In genomic region chr2:99470957-99471356, GRCh38 we compare ENCODE assay signal across 26 cellular contexts.
"Had no signal": no experiment of that assay in that cellular context is flagged by ENCODE, and none has a peak within 500 bp of the region (broad histone marks: within the 10 kb centered on the region; RNA-seq: fewer than 3 reads in every experiment).

No MANE protein-coding gene starts in this region.

- H3K27me3 Mint-ChIP-seq: activated CD4-positive, alpha-beta memory T cell treated with anti-CD3 and anti-CD28 coated beads, Interleukin-2, amount 10 ng/mL, durations not matched to agents 7 days and 5 days; activated CD4-positive, alpha-beta T cell treated with anti-CD3 and anti-CD28 coated beads, Interleukin-2, amount 10 ng/mL, durations not matched to agents 7 days and 5 days; activated naive CD4-positive, alpha-beta T cell treated with anti-CD3 and anti-CD28 coated beads, Interleukin-2, amount 50 U/mL, for 24 hours; activated naive CD8-positive, alpha-beta T cell treated with anti-CD3 and anti-CD28 coated beads, Interleukin-2, amount 50 U/mL, for 24 hours; stimulated activated naive CD8-positive, alpha-beta T cell treated with anti-CD3 and anti-CD28 coated beads, Interleukin-15, amount 100 ng/mL, for 72 hours; type B pancreatic cell had no signal

- H3K4me3 ChIP-seq: heart left ventricle, left lung, lung, sigmoid colon, uterus had no signal

- H3K27me3 ChIP-seq: heart left ventricle, left lung, sigmoid colon, uterus had no signal

- H3K27ac Mint-ChIP-seq: activated CD4-positive, alpha-beta memory T cell treated with anti-CD3 and anti-CD28 coated beads, Interleukin-2, amount 10 ng/mL, durations not matched to agents 7 days and 5 days; activated CD4-positive, alpha-beta T cell treated with anti-CD3 and anti-CD28 coated beads, Interleukin-2, amount 10 ng/mL, durations not matched to agents 7 days and 5 days; activated naive CD4-positive, alpha-beta T cell treated with anti-CD3 and anti-CD28 coated beads, Interleukin-2, amount 50 U/mL, for 24 hours; activated naive CD8-positive, alpha-beta T cell treated with anti-CD3 and anti-CD28 coated beads, Interleukin-2, amount 50 U/mL, for 24 hours; activated T-helper 2 cell treated with anti-CD3 and anti-CD28 coated beads, Interferon-gamma antibody, Interleukin-2, Interleukin-4, amounts not matched to agents 10 μg/mL and 5 μg/mL and 100 μg/mL, durations not matched to agents 14 hours and 24 hours and 36 hours; stimulated activated effector memory CD8-positive, alpha-beta T cell treated with anti-CD3 and anti-CD28 coated beads, Interleukin-12 subunit alpha, Interleukin-12 subunit beta, amount 100 ng/mL, for 72 hours; stimulated activated naive CD8-positive, alpha-beta T cell treated with anti-CD3 and anti-CD28 coated beads, Interleukin-15, amount 100 ng/mL, for 72 hours had no signal

- H3K27ac ChIP-seq: heart left ventricle, left lung, sigmoid colon, uterus had no signal

- H3K9me3 ChIP-seq: left lung, sigmoid colon, uterus had no signal

- ATAC-seq: activated naive CD8-positive, alpha-beta T cell treated with anti-CD3 and anti-CD28 coated beads, Interleukin-2, amount 50 U/mL, for 24 hours; activated T-cell treated with anti-CD3 and anti-CD28 coated beads, Interleukin-2, amount 50 U/mL, for 4 hours; heart left ventricle; left lung; stimulated activated effector memory CD8-positive, alpha-beta T cell treated with anti-CD3 and anti-CD28 coated beads, Interleukin-12 subunit alpha, Interleukin-12 subunit beta, amount 100 ng/mL, for 72 hours; stimulated activated naive CD8-positive, alpha-beta T cell treated with anti-CD3 and anti-CD28 coated beads, Interleukin-15, amount 100 ng/mL, for 72 hours; WTC11 had no signal

- DNase-seq: activated CD4-positive, alpha-beta memory T cell treated with anti-CD3 and anti-CD28 coated beads, Interleukin-2, amount 10 ng/mL, durations not matched to agents 7 days and 5 days; activated CD4-positive, alpha-beta T cell treated with anti-CD3 and anti-CD28 coated beads for 1 hour; activated CD4-positive, alpha-beta T cell treated with anti-CD3 and anti-CD28 coated beads, Interleukin-2, amount 10 ng/mL, durations not matched to agents 7 days and 5 days; activated CD8-positive, alpha-beta memory T cell treated with anti-CD3 and anti-CD28 coated beads, Interleukin-2, amount 50 U/mL, for 48 hours; activated naive CD8-positive, alpha-beta T cell treated with anti-CD3 and anti-CD28 coated beads, Interleukin-2, amount 50 U/mL, for 24 hours; activated T-cell treated with anti-CD3 and anti-CD28 coated beads, Interleukin-2, amount 50 U/mL, for 4 hours; amygdala; dermis blood vessel endothelial cell; effector CD4-positive, alpha-beta T cell; kidney glomerular epithelial cell; left lung; sigmoid colon; small intestine; stimulated activated CD4-positive, alpha-beta T cell treated with anti-CD3 and anti-CD28 coated beads, Interleukin-4, amount 100 ng/mL, for 24 hours; stimulated activated naive CD8-positive, alpha-beta T cell treated with anti-CD3 and anti-CD28 coated beads, Interleukin-15, amount 100 ng/mL, for 72 hours; substantia nigra; T-helper 9 cell; uterus had no signal

- H3K36me3 Mint-ChIP-seq: stimulated activated effector memory CD8-positive, alpha-beta T cell treated with anti-CD3 and anti-CD28 coated beads, Interleukin-12 subunit alpha, Interleukin-12 subunit beta, amount 100 ng/mL, for 72 hours had no signal

- H3K36me3 ChIP-seq: heart left ventricle, left lung, sigmoid colon, uterus had no signal

- H3K9me3 Mint-ChIP-seq: activated CD4-positive, alpha-beta memory T cell treated with anti-CD3 and anti-CD28 coated beads, Interleukin-2, amount 10 ng/mL, durations not matched to agents 7 days and 5 days; activated naive CD4-positive, alpha-beta T cell treated with anti-CD3 and anti-CD28 coated beads, Interleukin-2, amount 50 U/mL, for 24 hours; stimulated activated effector memory CD8-positive, alpha-beta T cell treated with anti-CD3 and anti-CD28 coated beads, Interleukin-12 subunit alpha, Interleukin-12 subunit beta, amount 100 ng/mL, for 72 hours had no signal

- H3K4me3 Mint-ChIP-seq: activated CD4-positive, alpha-beta memory T cell treated with anti-CD3 and anti-CD28 coated beads, Interleukin-2, amount 10 ng/mL, durations not matched to agents 7 days and 5 days; activated CD4-positive, alpha-beta T cell treated with anti-CD3 and anti-CD28 coated beads, Interleukin-2, amount 10 ng/mL, durations not matched to agents 7 days and 5 days; activated naive CD4-positive, alpha-beta T cell treated with anti-CD3 and anti-CD28 coated beads, Interleukin-2, amount 50 U/mL, for 24 hours; activated naive CD8-positive, alpha-beta T cell treated with anti-CD3 and anti-CD28 coated beads, Interleukin-2, amount 50 U/mL, for 24 hours; activated T-cell treated with anti-CD3 and anti-CD28 coated beads, Interleukin-2, amount 50 U/mL, for 4 hours; nephron; stimulated activated effector memory CD8-positive, alpha-beta T cell treated with anti-CD3 and anti-CD28 coated beads, Interleukin-12 subunit alpha, Interleukin-12 subunit beta, amount 100 ng/mL, for 72 hours; stimulated activated naive CD8-positive, alpha-beta T cell treated with anti-CD3 and anti-CD28 coated beads, Interleukin-15, amount 100 ng/mL, for 72 hours; type B pancreatic cell; WTC11 had no signal
